14 cellular contexts compared by ENCODE assay signal in genomic region chr12:112422531-112422930, GRCh38. TPM values are rescaled to one million over a fixed set of nuclear protein-coding genes. Genes with fewer than 3 reads are reported as not detected.
A peak's percentile ranks its signal among the peaks of the same experiment; 100 is the strongest.
DNase-seq lines count a peak whose midpoint lies in the region; TF ChIP-seq lines count a peak whose summit lies in the region.
"Had no signal": no experiment of that assay in that cellular context is flagged by ENCODE, and none has a peak within 500 bp of the region (broad histone marks: within the 10 kb centered on the region; RNA-seq: fewer than 3 reads in every experiment).

No MANE protein-coding gene starts in this region.

- H3K9ac ChIP-seq in endodermal cell (ENCODE audit: extremely low read depth, low read length, poor library complexity, severe bottlenecking): no peak overlapping the region

- H3K4me3 ChIP-seq in endodermal cell (ENCODE audit: low read length) (peak overlapping the region; percentile 33), testis (no peak overlapping the region)
- H3K4me3 ChIP-seq: thoracic aorta had no signal

- 83 to 91% methylated on average over 4 to 5 of the region's 5 CpGs for WGBS in endodermal cell (ENCODE audit: insufficient coverage in 1 of 2, insufficient read length in 1 of 2), 2 experiments
- 26 to 45% methylated on average over 5 of the region's 5 CpGs for WGBS in testis, 2 donors

- peak overlapping the region; percentile 1 for H3K27ac Mint-ChIP-seq in activated T-cell treated with anti-CD3 and anti-CD28 coated beads, Interleukin-2, amount 50 U/mL, for 24 hours
- peak overlapping the region; percentile 60 for H3K27ac Mint-ChIP-seq in endodermal cell
- H3K27ac Mint-ChIP-seq: activated T-helper 2 cell treated with anti-CD3 and anti-CD28 coated beads, Interferon-gamma antibody, Interleukin-2, Interleukin-4, amounts not matched to agents 10 μg/mL and 5 μg/mL and 100 μg/mL, durations not matched to agents 14 hours and 24 hours and 36 hours; dendritic cell treated with granulocyte-macrophage colony-stimulating factor and Interleukin-4, amounts not matched to agents 40 ng/mL and 50 ng/mL, for 4 days had no signal

- H3K9me3 ChIP-seq in endodermal cell (ENCODE audit: control insufficient read depth, low read length): no peaks in the 10 kb centered on the region
- no peaks in the 10 kb centered on the region for H3K9me3 ChIP-seq in testis
- H3K9me3 ChIP-seq: thoracic aorta had no signal

- intact Hi-C loops in testis (cut with DNase I; ENCODE audit: low total_unique reads): no loop called here

- no peak for TF ChIP-seq POLR2A in testis (IDR thresholded peaks at IDR 0.05)

- peaks cover 58% of the 10 kb centered on the region for H3K4me1 Mint-ChIP-seq in activated T-cell treated with anti-CD3 and anti-CD28 coated beads, Interleukin-2, amount 50 U/mL, for 24 hours (ENCODE audit: low read depth)
- H3K4me1 Mint-ChIP-seq in endodermal cell: peaks cover 16% of the 10 kb centered on the region

- no peaks in the 10 kb centered on the region for H3K9me3 Mint-ChIP-seq in activated T-cell treated with anti-CD3 and anti-CD28 coated beads, Interleukin-2, amount 50 U/mL, for 24 hours
- H3K9me3 Mint-ChIP-seq in endodermal cell: no peaks in the 10 kb centered on the region
- H3K9me3 Mint-ChIP-seq: activated T-helper 2 cell treated with anti-CD3 and anti-CD28 coated beads, Interferon-gamma antibody, Interleukin-2, Interleukin-4, amounts not matched to agents 10 μg/mL and 5 μg/mL and 100 μg/mL, durations not matched to agents 14 hours and 24 hours and 36 hours; dendritic cell treated with granulocyte-macrophage colony-stimulating factor and Interleukin-4, amounts not matched to agents 40 ng/mL and 50 ng/mL, for 4 days had no signal

- DNase-seq in activated T-cell treated with anti-CD3 and anti-CD28 coated beads, Interleukin-2, amount 50 U/mL, for 24 hours: peak; percentile 7
- DNase-seq in activated T-cell treated with anti-CD3 and anti-CD28 coated beads for 4 hours (no peak), endodermal cell (peak; percentile 61), lung microvascular endothelial cell (ENCODE audit: low read depth in 2 of 2) (peak; percentile 16 to 28), testis (peak; percentile 73), NCI-H2171 (lab: John Stamatoyannopoulos, UW) (no peak), T-helper 2 cell (no peak), cerebellar nuclear complex (lab: John Stamatoyannopoulos, UW) (no peak)
- DNase-seq: DMS53; NCI-H2171 treated with DMSO at 0.1 percent for 48 hours; stimulated activated CD4-positive, alpha-beta T cell treated with anti-CD3 and anti-CD28 coated beads, Interleukin-4, amount 100 ng/mL, for 4 hours had no signal

- peaks cover 63% of the 10 kb centered on the region for H3K36me3 Mint-ChIP-seq in activated T-cell treated with anti-CD3 and anti-CD28 coated beads, Interleukin-2, amount 50 U/mL, for 24 hours (ENCODE audit: low read depth)
- H3K36me3 Mint-ChIP-seq in endodermal cell (ENCODE audit: low read depth): peaks cover 7% of the 10 kb centered on the region

- no peaks in the 10 kb centered on the region for H3K27me3 Mint-ChIP-seq in activated T-cell treated with anti-CD3 and anti-CD28 coated beads, Interleukin-2, amount 50 U/mL, for 24 hours
- no peaks in the 10 kb centered on the region for H3K27me3 Mint-ChIP-seq in endodermal cell (ENCODE audit: insufficient read depth)
- H3K27me3 Mint-ChIP-seq: dendritic cell treated with granulocyte-macrophage colony-stimulating factor and Interleukin-4, amounts not matched to agents 40 ng/mL and 50 ng/mL, for 4 days had no signal

- peaks cover 6% of the 10 kb centered on the region for H3K4me1 ChIP-seq in endodermal cell (ENCODE audit: control insufficient read depth, insufficient read depth, low read length)
- peaks cover 41% of the 10 kb centered on the region for H3K4me1 ChIP-seq in testis

- H3K4me3 Mint-ChIP-seq in activated T-cell treated with anti-CD3 and anti-CD28 coated beads, Interleukin-2, amount 50 U/mL, for 24 hours: no peak overlapping the region
- no peak overlapping the region for H3K4me3 Mint-ChIP-seq in endodermal cell
- H3K4me3 Mint-ChIP-seq: dendritic cell treated with granulocyte-macrophage colony-stimulating factor and Interleukin-4, amounts not matched to agents 40 ng/mL and 50 ng/mL, for 4 days had no signal

- H3K27me3 ChIP-seq in endodermal cell (ENCODE audit: control insufficient read depth, insufficient read depth, low read length, poor library complexity, severe bottlenecking) (no peaks in the 10 kb centered on the region), testis (no peaks in the 10 kb centered on the region)

- H3K27ac ChIP-seq in endodermal cell (ENCODE audit: low read depth, low read length) (no peak overlapping the region), testis (peak overlapping the region; percentile 79 to 82)
- H3K27ac ChIP-seq: thoracic aorta had no signal

- H3K36me3 ChIP-seq in endodermal cell (ENCODE audit: control insufficient read depth, insufficient read depth, low read length) (peaks cover 12% of the 10 kb centered on the region), testis (ENCODE audit: low read depth, missing control alignments) (no peaks in the 10 kb centered on the region)
- H3K36me3 ChIP-seq: thoracic aorta had no signal

- TF ChIP-seq CTCF in endodermal cell (conservative IDR thresholded peaks at IDR 0.05) (peak; percentile 20), testis (IDR thresholded peaks at IDR 0.05) (no peak)

RNA-seq across cellular contexts. Expression of gene PTPN11, which starts 3.8 kb away (rescaled TPM):
- 100 to 1,000 TPM in 1 of 2 donors, 10 to 100 TPM in 1; 98.2 to 106 TPM for total RNA-seq in endodermal cell
- 55.1 TPM for polyA plus RNA-seq in endodermal cell (2013, experiment 1 of 2)
- polyA plus RNA-seq in endodermal cell (2013, experiment 2 of 2): 50.9 TPM
- 46.2 and 60.3 TPM in 2 replicates for total RNA-seq in lung microvascular endothelial cell
- 10 to 100 TPM; 49.4 to 53.0 TPM for total RNA-seq in testis
- polyA plus RNA-seq in testis (ENCODE audit: insufficient read depth, low read depth, low replicate concordance): 32.0 TPM

RNA-seq across cellular contexts. Expression of gene RPL6, which starts 13.1 kb away (rescaled TPM):
- total RNA-seq in endodermal cell (1,000 to 10,000 TPM; 1,610 to 1,647 TPM), lung microvascular endothelial cell (478 and 588 TPM in 2 replicates), testis (100 to 1,000 TPM; 343 to 498 TPM)
- 2,166 TPM for polyA plus RNA-seq in endodermal cell (2013, experiment 1 of 2)
- 2,106 TPM for polyA plus RNA-seq in endodermal cell (2013, experiment 2 of 2)
- 600 TPM for polyA plus RNA-seq in testis (ENCODE audit: insufficient read depth, low read depth, low replicate concordance)

RNA-seq across cellular contexts. Expression of gene HECTD4, which starts 40.3 kb away (rescaled TPM):
- total RNA-seq in endodermal cell (10 to 100 TPM; 46.6 to 48.2 TPM), lung microvascular endothelial cell (11.8 and 16.7 TPM in 2 replicates), testis (10 to 100 TPM; 68.8 to 91.8 TPM)
- 26.6 TPM for polyA plus RNA-seq in endodermal cell (2013, experiment 1 of 2)
- polyA plus RNA-seq in endodermal cell (2013, experiment 2 of 2): 22.8 TPM
- 49.6 TPM for polyA plus RNA-seq in testis (ENCODE audit: insufficient read depth, low read depth, low replicate concordance)

Comparison
In these comparisons a context has a peak if more than half of its experiments do, and no peak if none do; other contexts are left out.
1. DNase-seq: peak in activated T-cell treated with anti-CD3 and anti-CD28 coated beads, Interleukin-2, amount 50 U/mL, for 24 hours (single experiment), endodermal cell (single experiment), lung microvascular endothelial cell (2 of 2) and testis (single experiment); none in activated T-cell treated with anti-CD3 and anti-CD28 coated beads for 4 hours (single experiment), NCI-H2171 (single experiment), T-helper 2 cell (0 of 5) and cerebellar nuclear complex (0 of 2).